ENCODE assay signal across 8 cellular contexts in the genomic region with DNA sequence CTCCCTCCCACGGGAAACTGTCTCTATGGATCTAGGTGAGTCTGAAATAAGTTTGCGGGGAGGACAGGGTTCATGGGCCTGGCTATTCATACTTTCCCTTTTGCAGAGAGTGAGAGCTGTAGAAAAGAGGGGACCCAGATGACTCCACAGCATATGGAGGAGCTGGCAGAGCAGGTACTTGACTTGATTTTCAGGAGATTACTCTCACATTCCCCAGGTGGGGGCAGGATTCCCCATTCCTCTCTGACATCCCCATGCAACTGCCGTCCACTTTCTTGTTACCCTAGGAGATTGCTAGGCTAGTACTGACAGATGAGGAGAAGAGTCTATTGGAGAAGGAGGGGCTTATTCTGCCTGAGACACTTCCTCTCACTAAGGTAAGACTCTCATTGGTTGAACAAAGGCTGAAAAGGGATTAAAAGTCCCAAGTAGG. TPM values are rescaled to one million over a fixed set of nuclear protein-coding genes. Genes with fewer than 3 reads are reported as not detected.
DNase-seq lines count a peak whose midpoint lies in the region; ATAC-seq, FAIRE-seq and TF ChIP-seq lines count a peak whose summit lies in the region.

No MANE protein-coding gene starts in this region.

- ATAC-seq in A549 (peak; percentile 20 to 32), GM18907 (IDR thresholded peaks at IDR 0.05; ENCODE audit: unreplicated experiment) (no peak), HG02840 (IDR thresholded peaks at IDR 0.05; ENCODE audit: low FRiP score, unreplicated experiment) (no peak)
- no peak for ATAC-seq in activated CD8-positive, alpha-beta T cell treated with anti-CD3 and anti-CD28 coated beads for 36 hours

- no peak overlapping the region for H3K4me3 Mint-ChIP-seq in activated CD8-positive, alpha-beta T cell treated with anti-CD3 and anti-CD28 coated beads for 36 hours
- peak overlapping the region; percentile 97 for H3K4me3 Mint-ChIP-seq in glutamatergic neuron (ENCODE audit: unreplicated experiment)

- H3K27ac ChIP-seq in A549 = peak overlapping the region; percentile 95 to 96

- intact Hi-C loops in activated CD8-positive, alpha-beta T cell treated with anti-CD3 and anti-CD28 coated beads for 36 hours (cut with micrococcal nuclease) = loop anchor here (5.0 kb wide), 2 partner anchors 84 to 131 kb away; a partner anchor contains a TSS

- H3K9me3 ChIP-seq in A549 (no peaks in the 10 kb centered on the region), skeletal muscle satellite cell (replicated peaks; ENCODE audit: low read length) (no peaks in the 10 kb centered on the region)

- peak overlapping the region; percentile 87 for H3K4me3 ChIP-seq in A549
- H3K4me3 ChIP-seq in skeletal muscle satellite cell (ENCODE audit: low read length) = peak overlapping the region; percentile 84

- FAIRE-seq in A549 (lab: Jason Lieb, UNC) = no peak

- H3K36me3 Mint-ChIP-seq in activated CD8-positive, alpha-beta T cell treated with anti-CD3 and anti-CD28 coated beads for 36 hours (ENCODE audit: low read depth) = peaks cover 22% of the 10 kb centered on the region
- H3K36me3 Mint-ChIP-seq in glutamatergic neuron (ENCODE audit: unreplicated experiment) = no peaks in the 10 kb centered on the region

- peak in 1 of 2 experiments; percentile 21; a peak in 1 of 5 replicates for TF ChIP-seq RAD21 in A549 (conservative IDR thresholded peaks at IDR 0.05 in 1 of 2, IDR thresholded peaks at IDR 0.05 in 1 of 2)

- no peaks in the 10 kb centered on the region for H3K27me3 Mint-ChIP-seq in activated CD8-positive, alpha-beta T cell treated with anti-CD3 and anti-CD28 coated beads for 36 hours
- peaks cover 2% of the 10 kb centered on the region for H3K27me3 Mint-ChIP-seq in glutamatergic neuron (ENCODE audit: unreplicated experiment)

- H3K4me1 ChIP-seq in A549 (peaks cover 44% of the 10 kb centered on the region), skeletal muscle satellite cell (ENCODE audit: control insufficient read depth, insufficient read depth, low read length) (peaks cover 38% of the 10 kb centered on the region)

- 11% methylated on average over 3 of the region's 3 CpGs for WGBS in A549 (ENCODE audit: missing lambda C conversion rate)

- H3K4me2 ChIP-seq in A549 (peak overlapping the region; percentile 76), skeletal muscle satellite cell (ENCODE audit: low read length) (peak overlapping the region; percentile 90)

- CTCF ChIA-PET in A549 (lab: Yijun Ruan, JAX) = interaction anchor here (0.6 to 31.4 kb wide), 11 partner anchors 11 to 680 kb away, joined by 3 to 758 read pairs (median 26); a partner anchor contains a TSS
- CTCF ChIA-PET in activated CD8-positive, alpha-beta T cell treated with anti-CD3 and anti-CD28 coated beads for 36 hours (lab: Charles Lee) = interaction anchor here (1.0 to 14.0 kb wide), 8 partner anchors 13 to 129 kb away, joined by 4 to 170 read pairs (median 17); a partner anchor contains a TSS

- H3K4me1 Mint-ChIP-seq in activated CD8-positive, alpha-beta T cell treated with anti-CD3 and anti-CD28 coated beads for 36 hours (ENCODE audit: low read depth) = peaks cover 23% of the 10 kb centered on the region
- H3K4me1 Mint-ChIP-seq in glutamatergic neuron (ENCODE audit: low read depth, unreplicated experiment) = peaks cover 7% of the 10 kb centered on the region

- no peaks in the 10 kb centered on the region for H3K27me3 ChIP-seq in skeletal muscle satellite cell (ENCODE audit: control insufficient read depth, insufficient read depth, low read length)

- H3K27ac Mint-ChIP-seq in activated CD8-positive, alpha-beta T cell treated with anti-CD3 and anti-CD28 coated beads for 36 hours = peak overlapping the region; percentile 96
- peak overlapping the region; percentile 89 for H3K27ac Mint-ChIP-seq in glutamatergic neuron (ENCODE audit: unreplicated experiment)

- POLR2A ChIA-PET in A549 (lab: Yijun Ruan, JAX) = interaction anchor here (1.1 to 3.6 kb wide), 14 partner anchors 9 to 653 kb away, joined by 3 to 41 read pairs (median 10); a partner anchor contains a TSS
- POLR2A ChIA-PET in activated CD8-positive, alpha-beta T cell treated with anti-CD3 and anti-CD28 coated beads for 36 hours (lab: Charles Lee) = interaction anchor here (0.8 to 4.5 kb wide), 9 partner anchors 11 to 621 kb away, joined by 3 to 17 read pairs (median 3); a partner anchor contains a TSS

- H3K9me3 Mint-ChIP-seq in activated CD8-positive, alpha-beta T cell treated with anti-CD3 and anti-CD28 coated beads for 36 hours = no peaks in the 10 kb centered on the region
- H3K9me3 Mint-ChIP-seq in glutamatergic neuron (ENCODE audit: unreplicated experiment) = peaks cover 4% of the 10 kb centered on the region

- DNase-seq in A549 (ENCODE audit: low read depth in 1 of 2, low spot score in 1 of 2) = peak; percentile 78 to 79
- peak; percentile 84 for DNase-seq in ELR (ENCODE audit: low read depth)
- peak; percentile 40 for DNase-seq in NCI-H1694 treated with DMSO at 0.1 percent for 48 hours (lab: John Stamatoyannopoulos, UW)
- DNase-seq in activated CD8-positive, alpha-beta T cell treated with anti-CD3 and anti-CD28 coated beads for 36 hours = no peak
- no peak for DNase-seq in glutamatergic neuron

- H3K36me3 ChIP-seq in skeletal muscle satellite cell (ENCODE audit: insufficient read depth, low read length) = peaks cover 48% of the 10 kb centered on the region

- no peak for TF ChIP-seq POLR2A in A549 (IDR thresholded peaks at IDR 0.05; ENCODE audit: low read length)

- H3K9ac ChIP-seq in skeletal muscle satellite cell (ENCODE audit: low read depth, low read length) = peak overlapping the region; percentile 96

- peak; percentile 36; the same call in 1 of the 3 replicates for TF ChIP-seq CTCF in A549 (IDR thresholded peaks at IDR 0.05)
- TF ChIP-seq CTCF in activated CD8-positive, alpha-beta T cell treated with anti-CD3 and anti-CD28 coated beads for 36 hours (IDR thresholded peaks at IDR 0.05) = no peak
- TF ChIP-seq CTCF in glutamatergic neuron (IDR thresholded peaks at IDR 0.05; ENCODE audit: partially characterized antibody, unreplicated experiment) = no peak

- no peak for TF ChIP-seq EP300 in A549 (IDR thresholded peaks at IDR 0.05)

TF ChIP-seq in A549, 52 proteins besides CTCF, POLR2A, EP300 and RAD21 (continues in another document):
- no peak for TF ChIP-seq ZFP36 (IDR thresholded peaks at IDR 0.05; ENCODE audit: borderline replicate concordance, partially characterized antibody)
- TF ChIP-seq MAZ (IDR thresholded peaks at IDR 0.05; ENCODE audit: borderline replicate concordance, low read depth, low read length) = peak; percentile 68; the same call in 1 of the 2 replicates
- 0 out of 2 replicates have a peak, but pooled peaks have one; percentile 58 for TF ChIP-seq RARB (CRISPR knock-in tag; IDR thresholded peaks at IDR 0.05)
- TF ChIP-seq CEBPB (IDR thresholded peaks at IDR 0.05) = no peak
- no peak for TF ChIP-seq GATA3 (IDR thresholded peaks at IDR 0.05; ENCODE audit: borderline replicate concordance)

RNA-seq across cellular contexts. Expression of a gene that starts 0.7 kb away (rescaled TPM):
- polyA plus RNA-seq in A549 (2011; rRNA removed) (33.3 and 36.0 TPM in 2 replicates), A549 (2017; fragmentation: RNase III; extraction: RNeasy Plus Mini Kit Qiagen cat#74134 plus additional on column Dnase treatment) (51.3 to 54.0 TPM (median 51.7 TPM) in 3 replicates)
- 27.6 and 32.3 TPM in 2 replicates for polyA plus RNA-seq in A549 (2012; cell fraction: cytosol; rRNA removed)
- 25.8 and 30.9 TPM in 2 replicates for polyA plus RNA-seq in A549 (2012; cell fraction: nucleus; rRNA removed)
- polyA minus RNA-seq in A549 (2011; rRNA and poly(A)+ RNA removed) = 22.9 and 28.3 TPM in 2 replicates
- 10 to 100 TPM; 22.3 to 22.4 TPM for total RNA-seq in activated CD8-positive, alpha-beta T cell treated with anti-CD3 and anti-CD28 coated beads for 36 hours
- 32.0 TPM for total RNA-seq in glutamatergic neuron (ENCODE audit: unreplicated experiment)
- 72.5 and 82.8 TPM in 2 replicates for total RNA-seq in skeletal muscle satellite cell (2012; rRNA removed)

RNA-seq across cellular contexts. Expression of a gene that starts 1.1 kb away (rescaled TPM):
- 65.5 and 72.1 TPM in 2 replicates for polyA plus RNA-seq in A549 (2011; rRNA removed)
- polyA plus RNA-seq in A549 (2012; cell fraction: cytosol; rRNA removed) = 69.4 and 88.8 TPM in 2 replicates
- 170 and 259 TPM in 2 replicates for polyA plus RNA-seq in A549 (2012; cell fraction: nucleus; rRNA removed)
- 108 to 119 TPM (median 117 TPM) in 3 replicates for polyA plus RNA-seq in A549 (2017; fragmentation: RNase III; extraction: RNeasy Plus Mini Kit Qiagen cat#74134 plus additional on column Dnase treatment)
- polyA minus RNA-seq in A549 (2011; rRNA and poly(A)+ RNA removed) = 476 and 477 TPM in 2 replicates
- 100 to 1,000 TPM; 212 to 219 TPM for total RNA-seq in activated CD8-positive, alpha-beta T cell treated with anti-CD3 and anti-CD28 coated beads for 36 hours
- 56.2 TPM for total RNA-seq in glutamatergic neuron (ENCODE audit: unreplicated experiment)
- total RNA-seq in skeletal muscle satellite cell (2012; rRNA removed) = 250 and 282 TPM in 2 replicates

RNA-seq across cellular contexts. Expression of a gene that starts 15.9 kb away (rescaled TPM):
- polyA plus RNA-seq in A549 (2011; rRNA removed) (40.0 and 47.4 TPM in 2 replicates), A549 (2017; fragmentation: RNase III; extraction: RNeasy Plus Mini Kit Qiagen cat#74134 plus additional on column Dnase treatment) (34.8 to 39.5 TPM (median 38.9 TPM) in 3 replicates)
- polyA plus RNA-seq in A549 (2012; cell fraction: cytosol; rRNA removed) = 39.1 and 41.6 TPM in 2 replicates
- polyA plus RNA-seq in A549 (2012; cell fraction: nucleus; rRNA removed) = 165 and 194 TPM in 2 replicates
- polyA minus RNA-seq in A549 (2011; rRNA and poly(A)+ RNA removed) = 55.3 and 57.9 TPM in 2 replicates
- total RNA-seq in activated CD8-positive, alpha-beta T cell treated with anti-CD3 and anti-CD28 coated beads for 36 hours = 10 to 100 TPM; 21.2 to 22.3 TPM
- 287 TPM for total RNA-seq in glutamatergic neuron (ENCODE audit: unreplicated experiment)
- total RNA-seq in skeletal muscle satellite cell (2012; rRNA removed) = 17.7 and 22.1 TPM in 2 replicates

RNA-seq across cellular contexts. Expression of a gene that starts 16.0 kb away (rescaled TPM):
- polyA plus RNA-seq in A549 (2011; rRNA removed) (16.6 and 20.2 TPM in 2 replicates), A549 (2017; fragmentation: RNase III; extraction: RNeasy Plus Mini Kit Qiagen cat#74134 plus additional on column Dnase treatment) (15.0 to 16.1 TPM (median 15.3 TPM) in 3 replicates)
- 7.6 and 10.0 TPM in 2 replicates for polyA plus RNA-seq in A549 (2012; cell fraction: cytosol; rRNA removed)
- polyA plus RNA-seq in A549 (2012; cell fraction: nucleus; rRNA removed) = 10.2 and 12.0 TPM in 2 replicates
- 27.4 and 28.8 TPM in 2 replicates for polyA minus RNA-seq in A549 (2011; rRNA and poly(A)+ RNA removed)
- 10 to 100 TPM; 13.0 to 14.8 TPM for total RNA-seq in activated CD8-positive, alpha-beta T cell treated with anti-CD3 and anti-CD28 coated beads for 36 hours
- 44.0 TPM for total RNA-seq in glutamatergic neuron (ENCODE audit: unreplicated experiment)
- 10.0 and 11.9 TPM in 2 replicates for total RNA-seq in skeletal muscle satellite cell (2012; rRNA removed)

RNA-seq across cellular contexts. Expression of a gene that starts 21.0 kb away (rescaled TPM):
- polyA plus RNA-seq in A549 (2011; rRNA removed) (0.24 TPM in 1 of 2 replicates, not detected in the other), A549 (2017; fragmentation: RNase III; extraction: RNeasy Plus Mini Kit Qiagen cat#74134 plus additional on column Dnase treatment) (not detected in 3 replicates)
- polyA plus RNA-seq in A549 (2012; cell fraction: cytosol; rRNA removed) = 0.19 and 0.30 TPM in 2 replicates
- not detected in 2 replicates for polyA plus RNA-seq in A549 (2012; cell fraction: nucleus; rRNA removed)
- polyA minus RNA-seq in A549 (2011; rRNA and poly(A)+ RNA removed) = 0.70 TPM in 1 of 2 replicates, not detected in the other
- total RNA-seq in activated CD8-positive, alpha-beta T cell treated with anti-CD3 and anti-CD28 coated beads for 36 hours = under 1 TPM; 0.59 to 0.67 TPM
- not detected for total RNA-seq in glutamatergic neuron (ENCODE audit: unreplicated experiment)
- total RNA-seq in skeletal muscle satellite cell (2012; rRNA removed) = not detected in 2 replicates

Comparison
In these comparisons a context has a peak if more than half of its experiments do, and no peak if none do; other contexts are left out.
1. ATAC-seq: peak in A549 (2 of 2); none in activated CD8-positive, alpha-beta T cell treated with anti-CD3 and anti-CD28 coated beads for 36 hours (single experiment), GM18907 (single experiment) and HG02840 (single experiment).
2. DNase-seq: peak in A549 (2 of 2), ELR (single experiment) and NCI-H1694 treated with DMSO at 0.1 percent for 48 hours (single experiment); none in activated CD8-positive, alpha-beta T cell treated with anti-CD3 and anti-CD28 coated beads for 36 hours (single experiment) and glutamatergic neuron (single experiment).
3. RNA of a gene that starts 15.9 kb away (total RNA-seq): 287 TPM in glutamatergic neuron (single experiment); 21.2 to 22.3 TPM in activated CD8-positive, alpha-beta T cell treated with anti-CD3 and anti-CD28 coated beads for 36 hours; every median in the first group is over 10 times any median in the second.